Comparison of ENCODE assay signal across 21 cellular contexts in genomic region chr2:201472411-201472810, GRCh38.
"Had no signal": no experiment of that assay in that cellular context is flagged by ENCODE, and none has a peak within 500 bp of the region (broad histone marks: within the 10 kb centered on the region; RNA-seq: fewer than 3 reads in every experiment).

No MANE protein-coding gene starts in this region.

- H3K27me3 Mint-ChIP-seq: activated B cell treated with CpG ODN at 0.5 μM for 24 hours; activated CD8-positive, alpha-beta T cell treated with anti-CD3 and anti-CD28 coated beads for 36 hours; activated naive CD8-positive, alpha-beta T cell treated with anti-CD3 and anti-CD28 coated beads for 36 hours; activated T-helper 17 cell treated with anti-CD3 and anti-CD28 coated beads, Interleukin-2, amount 50 U/mL, for 72 hours; effector memory CD8-positive, alpha-beta T cell; naive thymus-derived CD4-positive, alpha-beta T cell had no signal

- H3K4me1 ChIP-seq: parathyroid adenoma, right lobe of liver, stomach had no signal

- DNase-seq: activated B cell treated with CpG ODN at 0.5 μM for 24 hours; activated CD4-positive, alpha-beta T cell treated with anti-CD3 and anti-CD28 coated beads for 4 hours; activated CD8-positive, alpha-beta T cell treated with anti-CD3 and anti-CD28 coated beads for 36 hours; activated naive CD4-positive, alpha-beta T cell; activated naive CD8-positive, alpha-beta T cell treated with anti-CD3 and anti-CD28 coated beads for 36 hours; activated T-cell treated with anti-CD3 and anti-CD28 coated beads, Interleukin-2, amount 50 U/mL, for 1 hour; amniotic stem cell; effector memory CD8-positive, alpha-beta T cell; heart right ventricle; kidney glomerular epithelial cell; left ventricle myocardium superior; mucosa of descending colon; naive thymus-derived CD4-positive, alpha-beta T cell; right lobe of liver; stimulated activated CD4-positive, alpha-beta T cell treated with anti-CD3 and anti-CD28 coated beads, Interleukin-4, amount 100 ng/mL, for 1 hour; stomach; trophoblast cell had no signal

- H3K27me3 ChIP-seq: heart right ventricle, right lobe of liver, stomach had no signal

- H3K4me3 ChIP-seq: heart right ventricle, mucosa of descending colon, right lobe of liver, smooth muscle cell, stomach had no signal

- H3K9me3 Mint-ChIP-seq: activated B cell treated with CpG ODN at 0.5 μM for 24 hours; activated CD8-positive, alpha-beta T cell treated with anti-CD3 and anti-CD28 coated beads for 36 hours; activated naive CD8-positive, alpha-beta T cell treated with anti-CD3 and anti-CD28 coated beads for 36 hours; activated T-helper 17 cell treated with anti-CD3 and anti-CD28 coated beads, Interleukin-2, amount 50 U/mL, for 72 hours; effector memory CD8-positive, alpha-beta T cell had no signal

- H3K9ac ChIP-seq: parathyroid adenoma had no signal

- H3K27ac ChIP-seq: epithelial cell of prostate, heart right ventricle, parathyroid adenoma, right lobe of liver, stomach had no signal

- H2AFZ ChIP-seq: parathyroid adenoma had no signal

- H3K79me2 ChIP-seq: parathyroid adenoma had no signal

- H3K4me2 ChIP-seq: smooth muscle cell had no signal

- H3K4me3 Mint-ChIP-seq: activated B cell treated with CpG ODN at 0.5 μM for 24 hours; activated CD8-positive, alpha-beta T cell treated with anti-CD3 and anti-CD28 coated beads for 36 hours; activated naive CD8-positive, alpha-beta T cell treated with anti-CD3 and anti-CD28 coated beads for 36 hours; activated T-helper 17 cell treated with anti-CD3 and anti-CD28 coated beads, Interleukin-2, amount 50 U/mL, for 72 hours; effector memory CD8-positive, alpha-beta T cell; naive thymus-derived CD4-positive, alpha-beta T cell had no signal

- H3K9me3 ChIP-seq: heart right ventricle, mucosa of descending colon, right lobe of liver, stomach had no signal

- H3K4me1 Mint-ChIP-seq: activated B cell treated with CpG ODN at 0.5 μM for 24 hours had no signal

- H3K27ac Mint-ChIP-seq: activated B cell treated with CpG ODN at 0.5 μM for 24 hours; activated CD8-positive, alpha-beta T cell treated with anti-CD3 and anti-CD28 coated beads for 36 hours; activated naive CD8-positive, alpha-beta T cell treated with anti-CD3 and anti-CD28 coated beads for 36 hours; activated T-helper 17 cell treated with anti-CD3 and anti-CD28 coated beads, Interleukin-2, amount 50 U/mL, for 72 hours; effector memory CD8-positive, alpha-beta T cell had no signal

- ATAC-seq: activated CD8-positive, alpha-beta T cell treated with anti-CD3 and anti-CD28 coated beads for 36 hours; activated T-helper 17 cell treated with anti-CD3 and anti-CD28 coated beads, Interleukin-2, amount 50 U/mL, for 72 hours; effector memory CD8-positive, alpha-beta T cell; heart right ventricle; left ventricle myocardium superior; mucosa of descending colon; naive thymus-derived CD4-positive, alpha-beta T cell; right lobe of liver had no signal
